Comparison of ENCODE assay signal across 8 cellular contexts in the genomic region with DNA sequence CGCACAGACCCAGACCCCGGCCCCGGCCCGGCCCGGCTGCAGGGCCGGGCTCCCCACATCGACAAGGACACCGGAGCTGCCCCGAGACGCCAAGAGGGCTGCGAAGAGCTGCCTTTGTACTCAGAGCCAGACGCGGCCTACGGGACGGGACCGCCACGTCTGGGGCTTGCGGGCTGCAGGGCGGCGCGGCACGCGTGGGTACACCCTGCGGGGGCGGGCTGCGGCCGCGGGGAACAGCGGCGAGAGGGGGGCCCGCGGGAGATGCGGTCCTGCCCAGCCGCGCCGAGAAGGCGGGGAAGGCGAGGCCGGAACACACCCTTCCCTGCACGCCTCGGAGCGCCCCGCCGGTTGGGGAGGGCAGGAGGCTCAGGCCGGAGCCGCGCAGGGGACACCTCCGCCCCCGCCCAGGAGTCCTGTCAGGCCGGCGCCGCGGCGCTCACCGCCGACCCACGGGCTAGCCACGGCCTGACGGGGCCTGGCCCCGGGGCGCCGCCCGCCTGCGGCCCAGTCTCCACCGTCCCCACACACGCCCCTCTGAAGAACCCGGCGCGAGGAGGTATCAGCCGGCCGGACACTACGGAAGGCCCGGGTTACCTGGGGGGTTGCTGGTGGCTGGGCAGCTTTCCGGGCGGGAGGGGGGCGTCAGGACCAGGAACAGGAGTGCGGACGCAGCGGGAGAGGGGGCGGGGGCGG. TPM values are rescaled to one million over a fixed set of nuclear protein-coding genes. Genes with fewer than 3 reads are reported as not detected.
DNase-seq lines count a peak whose midpoint lies in the region; ATAC-seq and FAIRE-seq lines count a peak whose summit lies in the region.

No MANE protein-coding gene starts in this region.

- peaks cover 3% of the 10 kb centered on the region for H3K36me3 Mint-ChIP-seq in activated CD4-positive, alpha-beta memory T cell treated with anti-CD3 and anti-CD28 coated beads for 36 hours
- peaks cover 30% of the 10 kb centered on the region for H3K36me3 Mint-ChIP-seq in effector memory CD8-positive, alpha-beta T cell (ENCODE audit: insufficient read depth)
- H3K36me3 Mint-ChIP-seq in stimulated activated effector memory CD8-positive, alpha-beta T cell treated with anti-CD3 and anti-CD28 coated beads, Interleukin-12 subunit alpha, Interleukin-12 subunit beta, amount 100 ng/mL, for 72 hours: peaks cover 27% of the 10 kb centered on the region

- peaks cover 24 to 51% (median 47%) of the 10 kb centered on the region in 10 experiments for H3K4me1 ChIP-seq in BLaER1 treated with 17β-estradiol and CSF1 and Interleukin-3, amounts not matched to agents 10 nM and 100 nM
- H3K4me1 ChIP-seq in mucosa of rectum (ENCODE audit: control insufficient read depth in 2 of 2, insufficient read depth in 2 of 2, low read length in 2 of 2): peaks cover 36 to 44% of the 10 kb centered on the region in 2 donors

- H3K4me1 Mint-ChIP-seq in activated CD4-positive, alpha-beta memory T cell treated with anti-CD3 and anti-CD28 coated beads for 36 hours (ENCODE audit: low read depth): peaks cover 45% of the 10 kb centered on the region
- peaks cover 30 to 49% of the 10 kb centered on the region in 2 donors for H3K4me1 Mint-ChIP-seq in effector memory CD8-positive, alpha-beta T cell (ENCODE audit: low read depth in 2 of 2)
- peaks cover 42% of the 10 kb centered on the region for H3K4me1 Mint-ChIP-seq in stimulated activated effector memory CD8-positive, alpha-beta T cell treated with anti-CD3 and anti-CD28 coated beads, Interleukin-12 subunit alpha, Interleukin-12 subunit beta, amount 100 ng/mL, for 72 hours

- H3K27ac ChIP-seq in BLaER1 treated with 17β-estradiol and CSF1 and Interleukin-3, amounts not matched to agents 10 nM and 100 nM: peak overlapping the region; percentile 85 to 97 (median 95)
- H3K27ac ChIP-seq in mucosa of rectum (ENCODE audit: low read depth in 2 of 2, low read length in 2 of 2): peak overlapping the region; percentile 97 to 98

- H3K27me3 ChIP-seq in BLaER1 treated with 17β-estradiol and CSF1 and Interleukin-3, amounts not matched to agents 10 nM and 100 nM: no peaks in the 10 kb centered on the region
- H3K27me3 ChIP-seq in mucosa of rectum (ENCODE audit: control insufficient read depth in 2 of 2, insufficient read depth in 2 of 2, low read length in 2 of 2): no peaks in the 10 kb centered on the region

- H3K4me2 ChIP-seq in BLaER1 treated with 17β-estradiol and CSF1 and Interleukin-3, amounts not matched to agents 10 nM and 100 nM: peak overlapping the region; percentile 86 to 99 (median 93)

- H3K9ac ChIP-seq in BLaER1 treated with 17β-estradiol and CSF1 and Interleukin-3, amounts not matched to agents 10 nM and 100 nM: peak overlapping the region; percentile 92 to 99 (median 96)
- peak overlapping the region; percentile 91 to 94 for H3K9ac ChIP-seq in mucosa of rectum (ENCODE audit: low read depth in 1 of 2, low read length in 2 of 2)

- peak; percentile 8 for DNase-seq in HTR-8/SVneo (ENCODE audit: insufficient read length, low spot score)
- peak; percentile 57 for DNase-seq in activated CD4-positive, alpha-beta memory T cell treated with anti-CD3 and anti-CD28 coated beads for 36 hours
- DNase-seq in effector memory CD8-positive, alpha-beta T cell: peak; percentile 37 to 52 (median 48)
- DNase-seq in stimulated activated effector memory CD8-positive, alpha-beta T cell treated with anti-CD3 and anti-CD28 coated beads, Interleukin-12 subunit alpha, Interleukin-12 subunit beta, amount 100 ng/mL, for 72 hours (ENCODE audit: low spot score in 2 of 2): peak in 1 of 2 donors; percentile 39
- DNase-seq in NOMO-1 treated with dmso at 0.1 percent for 144 hours (lab: John Stamatoyannopoulos, UW; ENCODE audit: unreplicated experiment): no peak

- ATAC-seq in GM19455 (IDR thresholded peaks at IDR 0.05; ENCODE audit: unreplicated experiment): peak; percentile 20
- peak; percentile 42 for ATAC-seq in effector memory CD8-positive, alpha-beta T cell (replicated peaks)
- ATAC-seq in stimulated activated effector memory CD8-positive, alpha-beta T cell treated with anti-CD3 and anti-CD28 coated beads, Interleukin-12 subunit alpha, Interleukin-12 subunit beta, amount 100 ng/mL, for 72 hours: peak; percentile 48

- peak overlapping the region; percentile 88 to 100 (median 98) for H3K4me3 ChIP-seq in BLaER1 treated with 17β-estradiol and CSF1 and Interleukin-3, amounts not matched to agents 10 nM and 100 nM
- peak overlapping the region; percentile 98 to 99 for H3K4me3 ChIP-seq in mucosa of rectum (ENCODE audit: low read length in 2 of 2)

- no peaks in the 10 kb centered on the region for H3K9me3 ChIP-seq in BLaER1 treated with 17β-estradiol and CSF1 and Interleukin-3, amounts not matched to agents 10 nM and 100 nM (replicated peaks in 1 of 11)
- no peaks in the 10 kb centered on the region for H3K9me3 ChIP-seq in mucosa of rectum (ENCODE audit: control insufficient read depth in 2 of 2, low read length in 2 of 2)

- H3K36me3 ChIP-seq in BLaER1 treated with 17β-estradiol and CSF1 and Interleukin-3, amounts not matched to agents 10 nM and 100 nM: no peaks in the 10 kb centered on the region; a peak in 1 of 22 replicates
- H3K36me3 ChIP-seq in mucosa of rectum (ENCODE audit: control insufficient read depth in 2 of 2, insufficient read depth in 2 of 2, low read length in 2 of 2): no peaks in the 10 kb centered on the region

- H4K20me1 ChIP-seq in BLaER1 treated with 17β-estradiol and CSF1 and Interleukin-3, amounts not matched to agents 10 nM and 100 nM: peaks cover 50 to 53% (median 51%) of the 10 kb centered on the region in 11 experiments

- intact Hi-C loops in activated CD4-positive, alpha-beta memory T cell treated with anti-CD3 and anti-CD28 coated beads for 36 hours (cut with micrococcal nuclease): loop anchor here (2.0 to 5.0 kb wide), 6 partner anchors 80 to 409 kb away; a partner anchor contains a TSS

- FAIRE-seq in HTR-8/SVneo (lab: Jason Lieb, UNC): no peak

- peak overlapping the region; percentile 90 for H3K4me3 Mint-ChIP-seq in activated CD4-positive, alpha-beta memory T cell treated with anti-CD3 and anti-CD28 coated beads for 36 hours
- H3K4me3 Mint-ChIP-seq in effector memory CD8-positive, alpha-beta T cell: peak overlapping the region; percentile 83 to 88
- peak overlapping the region; percentile 84 for H3K4me3 Mint-ChIP-seq in stimulated activated effector memory CD8-positive, alpha-beta T cell treated with anti-CD3 and anti-CD28 coated beads, Interleukin-12 subunit alpha, Interleukin-12 subunit beta, amount 100 ng/mL, for 72 hours

- no peaks in the 10 kb centered on the region for H3K27me3 Mint-ChIP-seq in activated CD4-positive, alpha-beta memory T cell treated with anti-CD3 and anti-CD28 coated beads for 36 hours
- H3K27me3 Mint-ChIP-seq in effector memory CD8-positive, alpha-beta T cell: no peaks in the 10 kb centered on the region

- H3K27ac Mint-ChIP-seq in activated CD4-positive, alpha-beta memory T cell treated with anti-CD3 and anti-CD28 coated beads for 36 hours: peak overlapping the region; percentile 95
- H3K27ac Mint-ChIP-seq in effector memory CD8-positive, alpha-beta T cell: peak overlapping the region; percentile 95
- H3K27ac Mint-ChIP-seq in stimulated activated effector memory CD8-positive, alpha-beta T cell treated with anti-CD3 and anti-CD28 coated beads, Interleukin-12 subunit alpha, Interleukin-12 subunit beta, amount 100 ng/mL, for 72 hours: peak overlapping the region; percentile 93

- CTCF ChIA-PET in activated CD4-positive, alpha-beta memory T cell treated with anti-CD3 and anti-CD28 coated beads for 36 hours (lab: Charles Lee): interaction anchor here (0.7 to 3.4 kb wide), 10 partner anchors 8 to 141 kb away, joined by 3 to 29 read pairs (median 3); no protein-coding TSS in a partner anchor

- H3K9me3 Mint-ChIP-seq in activated CD4-positive, alpha-beta memory T cell treated with anti-CD3 and anti-CD28 coated beads for 36 hours: no peaks in the 10 kb centered on the region
- H3K9me3 Mint-ChIP-seq in effector memory CD8-positive, alpha-beta T cell: no peaks in the 10 kb centered on the region
- no peaks in the 10 kb centered on the region for H3K9me3 Mint-ChIP-seq in stimulated activated effector memory CD8-positive, alpha-beta T cell treated with anti-CD3 and anti-CD28 coated beads, Interleukin-12 subunit alpha, Interleukin-12 subunit beta, amount 100 ng/mL, for 72 hours

- POLR2A ChIA-PET in activated CD4-positive, alpha-beta memory T cell treated with anti-CD3 and anti-CD28 coated beads for 36 hours (lab: Charles Lee): interaction anchor here (0.8 to 1.5 kb wide), 3 partner anchors 9 to 80 kb away, joined by 4 to 5 read pairs (median 4); no protein-coding TSS in a partner anchor

RNA-seq across cellular contexts. Expression of a gene that starts 0.5 kb away (rescaled TPM):
- total RNA-seq in activated CD4-positive, alpha-beta memory T cell treated with anti-CD3 and anti-CD28 coated beads for 36 hours: 10 to 100 TPM; 58.2 to 58.5 TPM
